16 cellular contexts compared by ENCODE assay signal in the genomic region with DNA sequence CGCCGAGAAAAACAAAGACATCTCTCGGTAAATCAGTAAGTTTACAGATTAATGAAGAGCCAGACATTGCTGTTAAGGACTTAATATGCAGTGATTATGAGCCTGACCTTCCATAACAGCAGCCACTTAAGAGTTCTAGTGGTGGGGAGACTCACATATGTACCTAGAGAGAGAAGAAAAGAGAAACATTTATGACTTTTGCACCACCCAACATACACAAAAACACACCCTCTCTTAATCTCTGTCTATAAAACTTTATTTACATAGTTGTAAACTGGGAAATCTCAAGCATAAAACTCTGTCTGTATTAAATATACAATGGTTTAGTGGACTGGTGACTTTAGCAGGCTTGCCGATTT.
DNase-seq lines count a peak whose midpoint lies in the region; ATAC-seq and TF ChIP-seq lines count a peak whose summit lies in the region.
"Had no signal": no experiment of that assay in that cellular context is flagged by ENCODE, and none has a peak within 500 bp of the region (broad histone marks: within the 10 kb centered on the region; RNA-seq: fewer than 3 reads in every experiment).

No MANE protein-coding gene starts in this region.

- H3K4me1 Mint-ChIP-seq in GM23338, result peaks cover 24% of the 10 kb centered on the region

- H3K4me3 ChIP-seq in GM23338 (no peak overlapping the region), hepatocyte (no peak overlapping the region), smooth muscle cell (peak overlapping the region; percentile 19)

- H3K27me3 ChIP-seq in GM23338 (ENCODE audit: insufficient read depth) (no peaks in the 10 kb centered on the region), hepatocyte (no peaks in the 10 kb centered on the region), smooth muscle cell (ENCODE audit: low read depth) (no peaks in the 10 kb centered on the region)

- H3K27ac Mint-ChIP-seq in GM23338, result no peak overlapping the region; the same call in 1 of the 2 replicates
- H3K27ac Mint-ChIP-seq: CD14-positive monocyte had no signal

- H3K4me1 ChIP-seq in GM23338 (ENCODE audit: insufficient read depth), result peaks cover 25% of the 10 kb centered on the region
- H3K4me1 ChIP-seq in hepatocyte (ENCODE audit: insufficient read depth), result peaks cover 4% of the 10 kb centered on the region
- H3K4me1 ChIP-seq in smooth muscle cell (ENCODE audit: low read depth), result peaks cover 15% of the 10 kb centered on the region

- H3F3A ChIP-seq in GM23338 (replicated peaks; ENCODE audit: low read depth), result no peaks in the 10 kb centered on the region
- no peaks in the 10 kb centered on the region for H3F3A ChIP-seq in smooth muscle cell (ENCODE audit: low read depth)

- WGBS in hepatocyte (ENCODE audit: low lambda C conversion rate, missing lambda C conversion rate), result 33% methylated on average over 4 of the region's 4 CpGs
- 34% methylated on average over 4 of the region's 4 CpGs for WGBS in smooth muscle cell (ENCODE audit: low lambda C conversion rate)

- H3K4me2 ChIP-seq in GM23338, result no peak overlapping the region
- peak overlapping the region; percentile 61 for H3K4me2 ChIP-seq in hepatocyte
- H3K4me2 ChIP-seq in smooth muscle cell, result peak overlapping the region; percentile 74

- H3K36me3 ChIP-seq in GM23338 (ENCODE audit: insufficient read depth), result no peaks in the 10 kb centered on the region
- no peaks in the 10 kb centered on the region for H3K36me3 ChIP-seq in hepatocyte (replicated peaks; ENCODE audit: insufficient read depth, low read depth)
- H3K36me3 ChIP-seq in smooth muscle cell (ENCODE audit: low read depth), result no peaks in the 10 kb centered on the region

- H3K27me3 Mint-ChIP-seq in GM23338 (ENCODE audit: insufficient read depth, low read depth, poor library complexity), result peaks cover 3% of the 10 kb centered on the region

- no peaks in the 10 kb centered on the region for H3K9me2 ChIP-seq in GM23338 (ENCODE audit: insufficient read depth)
- no peaks in the 10 kb centered on the region for H3K9me2 ChIP-seq in hepatocyte (replicated peaks; ENCODE audit: insufficient read depth)

- H3K27ac ChIP-seq in GM23338 (ENCODE audit: low read depth) (no peak overlapping the region), hepatocyte (peak overlapping the region; percentile 26), smooth muscle cell (ENCODE audit: low read depth) (peak overlapping the region; percentile 25)

- H3K9me3 ChIP-seq in hepatocyte (ENCODE audit: low read depth), result no peaks in the 10 kb centered on the region
- H3K9me3 ChIP-seq in smooth muscle cell (replicated peaks; ENCODE audit: low read depth), result no peaks in the 10 kb centered on the region

- DNase-seq in GM23338 (ENCODE audit: low spot score), result no peak
- DNase-seq in NCI-H748 treated with DMSO at 0.1 percent for 48 hours (lab: John Stamatoyannopoulos, UW), result peak; percentile 86
- DNase-seq in hepatocyte (ENCODE audit: low spot score), result peak; percentile 34
- no peak for DNase-seq in smooth muscle cell (lab: John Stamatoyannopoulos, UW; ENCODE audit: unreplicated experiment)
- DNase-seq in NCI-H2029 treated with DMSO at 0.1 percent for 48 hours (lab: John Stamatoyannopoulos, UW), result no peak
- no peak for DNase-seq in NCI-H2196 treated with DMSO at 0.1 percent for 48 hours (lab: John Stamatoyannopoulos, UW; ENCODE audit: unreplicated experiment)
- DNase-seq: AML-193; DMS79; MM.1S; NCI-H1105 treated with DMSO at 0.1 percent for 48 hours; NCI-H1694 treated with DMSO at 0.1 percent for 48 hours; NCI-H526 treated with DMSO at 0.1 percent for 48 hours; NK-92 treated with Interleukin-12 subunit alpha and Interleukin-12 subunit beta, amount 100 ng/mL, for 24 hours; SHP77 treated with DMSO at 0.1 percent for 48 hours had no signal

- H3K79me2 ChIP-seq in GM23338 (replicated peaks; ENCODE audit: insufficient read depth) (no peaks in the 10 kb centered on the region), hepatocyte (no peaks in the 10 kb centered on the region), smooth muscle cell (ENCODE audit: low read depth) (no peaks in the 10 kb centered on the region)

- H4K20me1 ChIP-seq in GM23338 (replicated peaks; ENCODE audit: insufficient read depth) (no peaks in the 10 kb centered on the region), hepatocyte (ENCODE audit: insufficient read depth, poor library complexity, severe bottlenecking) (no peaks in the 10 kb centered on the region), smooth muscle cell (ENCODE audit: low read depth) (no peaks in the 10 kb centered on the region)

- no peaks in the 10 kb centered on the region; the same call in 2 of the 3 replicates for H3K9me3 Mint-ChIP-seq in GM23338

- peak overlapping the region; percentile 1 for H3K9ac ChIP-seq in smooth muscle cell (ENCODE audit: low read depth)

- H2AFZ ChIP-seq in GM23338 (peak overlapping the region; percentile 29; the same call in 1 of the 2 replicates), hepatocyte (no peak overlapping the region), smooth muscle cell (ENCODE audit: low read depth) (peak overlapping the region; percentile 73)

- no peak for TF ChIP-seq CTCF in GM23338 (conservative IDR thresholded peaks at IDR 0.05; ENCODE audit: low read depth in 2 of 2)
- TF ChIP-seq CTCF in hepatocyte (IDR thresholded peaks at IDR 0.05; ENCODE audit: poor library complexity), result no peak
- no peak for TF ChIP-seq CTCF in smooth muscle cell (IDR thresholded peaks at IDR 0.05; ENCODE audit: borderline replicate concordance, insufficient read depth, poor library complexity, severe bottlenecking)

- no peak overlapping the region for H3K4me3 Mint-ChIP-seq in GM23338
- H3K4me3 Mint-ChIP-seq: CD14-positive monocyte had no signal

- no peaks in the 10 kb centered on the region for H3K36me3 Mint-ChIP-seq in GM23338 (ENCODE audit: low read depth)
- H3K36me3 Mint-ChIP-seq: CD14-positive monocyte had no signal

- no peak for ATAC-seq in GM23338
- no peak for ATAC-seq in GM21786 (IDR thresholded peaks at IDR 0.05; ENCODE audit: unreplicated experiment)

TF ChIP-seq in GM23338, 12 proteins besides CTCF, POLR2A, EP300 and RAD21 (continues in another document):
- TF ChIP-seq, protein P1, sequence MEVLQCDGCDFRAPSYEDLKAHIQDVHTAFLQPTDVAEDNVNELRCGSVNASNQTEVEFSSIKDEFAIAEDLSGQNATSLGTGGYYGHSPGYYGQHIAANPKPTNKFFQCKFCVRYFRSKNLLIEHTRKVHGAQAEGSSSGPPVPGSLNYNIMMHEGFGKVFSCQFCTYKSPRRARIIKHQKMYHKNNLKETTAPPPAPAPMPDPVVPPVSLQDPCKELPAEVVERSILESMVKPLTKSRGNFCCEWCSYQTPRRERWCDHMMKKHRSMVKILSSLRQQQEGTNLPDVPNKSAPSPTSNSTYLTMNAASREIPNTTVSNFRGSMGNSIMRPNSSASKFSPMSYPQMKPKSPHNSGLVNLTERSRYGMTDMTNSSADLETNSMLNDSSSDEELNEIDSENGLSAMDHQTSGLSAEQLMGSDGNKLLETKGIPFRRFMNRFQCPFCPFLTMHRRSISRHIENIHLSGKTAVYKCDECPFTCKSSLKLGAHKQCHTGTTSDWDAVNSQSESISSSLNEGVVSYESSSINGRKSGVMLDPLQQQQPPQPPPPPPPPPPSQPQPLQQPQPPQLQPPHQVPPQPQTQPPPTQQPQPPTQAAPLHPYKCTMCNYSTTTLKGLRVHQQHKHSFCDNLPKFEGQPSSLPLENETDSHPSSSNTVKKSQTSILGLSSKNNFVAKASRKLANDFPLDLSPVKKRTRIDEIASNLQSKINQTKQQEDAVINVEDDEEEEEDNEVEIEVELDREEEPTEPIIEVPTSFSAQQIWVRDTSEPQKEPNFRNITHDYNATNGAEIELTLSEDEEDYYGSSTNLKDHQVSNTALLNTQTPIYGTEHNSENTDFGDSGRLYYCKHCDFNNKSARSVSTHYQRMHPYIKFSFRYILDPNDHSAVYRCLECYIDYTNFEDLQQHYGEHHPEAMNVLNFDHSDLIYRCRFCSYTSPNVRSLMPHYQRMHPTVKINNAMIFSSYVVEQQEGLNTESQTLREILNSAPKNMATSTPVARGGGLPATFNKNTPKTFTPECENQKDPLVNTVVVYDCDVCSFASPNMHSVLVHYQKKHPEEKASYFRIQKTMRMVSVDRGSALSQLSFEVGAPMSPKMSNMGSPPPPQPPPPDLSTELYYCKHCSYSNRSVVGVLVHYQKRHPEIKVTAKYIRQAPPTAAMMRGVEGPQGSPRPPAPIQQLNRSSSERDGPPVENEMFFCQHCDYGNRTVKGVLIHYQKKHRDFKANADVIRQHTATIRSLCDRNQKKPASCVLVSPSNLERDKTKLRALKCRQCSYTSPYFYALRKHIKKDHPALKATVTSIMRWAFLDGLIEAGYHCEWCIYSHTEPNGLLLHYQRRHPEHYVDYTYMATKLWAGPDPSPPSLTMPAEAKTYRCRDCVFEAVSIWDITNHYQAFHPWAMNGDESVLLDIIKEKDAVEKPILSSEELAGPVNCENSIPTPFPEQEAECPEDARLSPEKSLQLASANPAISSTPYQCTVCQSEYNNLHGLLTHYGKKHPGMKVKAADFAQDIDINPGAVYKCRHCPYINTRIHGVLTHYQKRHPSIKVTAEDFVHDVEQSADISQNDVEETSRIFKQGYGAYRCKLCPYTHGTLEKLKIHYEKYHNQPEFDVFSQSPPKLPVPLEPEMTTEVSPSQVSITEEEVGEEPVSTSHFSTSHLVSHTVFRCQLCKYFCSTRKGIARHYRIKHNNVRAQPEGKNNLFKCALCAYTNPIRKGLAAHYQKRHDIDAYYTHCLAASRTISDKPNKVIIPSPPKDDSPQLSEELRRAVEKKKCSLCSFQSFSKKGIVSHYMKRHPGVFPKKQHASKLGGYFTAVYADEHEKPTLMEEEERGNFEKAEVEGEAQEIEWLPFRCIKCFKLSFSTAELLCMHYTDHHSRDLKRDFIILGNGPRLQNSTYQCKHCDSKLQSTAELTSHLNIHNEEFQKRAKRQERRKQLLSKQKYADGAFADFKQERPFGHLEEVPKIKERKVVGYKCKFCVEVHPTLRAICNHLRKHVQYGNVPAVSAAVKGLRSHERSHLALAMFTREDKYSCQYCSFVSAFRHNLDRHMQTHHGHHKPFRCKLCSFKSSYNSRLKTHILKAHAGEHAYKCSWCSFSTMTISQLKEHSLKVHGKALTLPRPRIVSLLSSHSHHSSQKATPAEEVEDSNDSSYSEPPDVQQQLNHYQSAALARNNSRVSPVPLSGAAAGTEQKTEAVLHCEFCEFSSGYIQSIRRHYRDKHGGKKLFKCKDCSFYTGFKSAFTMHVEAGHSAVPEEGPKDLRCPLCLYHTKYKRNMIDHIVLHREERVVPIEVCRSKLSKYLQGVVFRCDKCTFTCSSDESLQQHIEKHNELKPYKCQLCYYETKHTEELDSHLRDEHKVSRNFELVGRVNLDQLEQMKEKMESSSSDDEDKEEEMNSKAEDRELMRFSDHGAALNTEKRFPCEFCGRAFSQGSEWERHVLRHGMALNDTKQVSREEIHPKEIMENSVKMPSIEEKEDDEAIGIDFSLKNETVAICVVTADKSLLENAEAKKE (CRISPR knock-in tag; IDR thresholded peaks at IDR 0.05), result no peak

Comparison
In these comparisons a context has a peak if more than half of its experiments do, and no peak if none do; other contexts are left out.
1. DNase-seq: peak in NCI-H748 treated with DMSO at 0.1 percent for 48 hours (single experiment) and hepatocyte (single experiment); none in GM23338 (single experiment), smooth muscle cell (single experiment), NCI-H2029 treated with DMSO at 0.1 percent for 48 hours (single experiment) and NCI-H2196 treated with DMSO at 0.1 percent for 48 hours (single experiment).